Comparison of ENCODE assay signal across 7 cellular contexts in the genomic region with DNA sequence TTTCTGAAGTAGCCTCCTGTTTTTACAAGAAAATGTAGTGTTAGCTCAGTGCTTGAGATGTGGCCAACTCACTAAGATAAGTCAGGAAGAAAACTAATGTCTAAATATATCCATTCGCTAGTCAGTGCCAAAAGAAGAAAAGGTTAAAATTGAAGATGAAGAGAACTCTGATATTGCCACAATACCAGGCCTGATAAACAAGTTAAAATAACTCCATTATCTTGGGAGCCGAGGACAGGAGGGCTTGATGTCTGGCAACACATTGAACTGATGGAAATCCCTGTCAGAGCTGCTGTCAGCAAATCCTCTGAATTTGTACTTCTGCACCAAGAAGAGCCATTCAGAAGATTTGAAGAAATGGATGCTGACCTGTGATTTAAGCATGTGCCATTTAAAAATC.
"Had no signal": no experiment of that assay in that cellular context is flagged by ENCODE, and none has a peak within 500 bp of the region (broad histone marks: within the 10 kb centered on the region; RNA-seq: fewer than 3 reads in every experiment).

No MANE protein-coding gene starts in this region.

- DNase-seq: GM23248, GOT3, H7, HFFc6 had no signal

- H3K36me3 ChIP-seq: HAP-1 had no signal

- ATAC-seq: HCT116 had no signal

- H3K4me3 ChIP-seq: GM23248, HAP-1 had no signal

- H3K9me3 ChIP-seq: HAP-1 had no signal

- H3K27ac ChIP-seq: GM23248, HL-60 had no signal
